ENCODE assay signal across 30 cellular contexts in the genomic region with DNA sequence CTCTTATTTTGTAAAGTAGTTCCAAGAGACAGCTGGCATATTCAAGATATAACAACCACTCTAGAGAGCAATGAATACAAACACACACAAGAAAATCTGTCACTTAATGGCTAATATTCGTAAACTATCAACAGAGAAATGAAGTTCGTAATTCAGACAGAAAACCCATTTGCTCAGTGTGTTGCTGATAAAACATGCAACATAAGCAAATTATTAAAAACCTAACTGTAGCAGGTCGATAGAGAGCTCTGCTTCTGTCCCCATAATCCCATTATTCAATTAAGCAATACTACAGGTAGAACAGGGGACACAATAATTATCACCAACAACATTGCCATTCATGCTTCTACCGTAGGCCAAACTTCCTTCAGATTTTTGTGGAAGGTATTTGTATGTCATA.
"Had no signal": no experiment of that assay in that cellular context is flagged by ENCODE, and none has a peak within 500 bp of the region (broad histone marks: within the 10 kb centered on the region; RNA-seq: fewer than 3 reads in every experiment).

No MANE protein-coding gene starts in this region.

- H3K27me3 ChIP-seq: ascending aorta, cardiac muscle cell had no signal

- DNase-seq: activated B cell treated with CpG ODN at 0.5 μM for 24 hours; activated CD4-positive, alpha-beta memory T cell treated with anti-CD3 and anti-CD28 coated beads, Interleukin-2, amount 10 ng/mL, durations not matched to agents 7 days and 5 days; activated CD4-positive, alpha-beta T cell treated with anti-CD3 and anti-CD28 coated beads for 1 hour; activated CD4-positive, alpha-beta T cell treated with anti-CD3 and anti-CD28 coated beads for 36 hours; activated CD4-positive, alpha-beta T cell treated with anti-CD3 and anti-CD28 coated beads for 48 hours; activated CD4-positive, alpha-beta T cell treated with anti-CD3 and anti-CD28 coated beads, Interleukin-2, amount 10 ng/mL, durations not matched to agents 7 days and 5 days; activated CD4-positive, alpha-beta T cell treated with anti-CD3 and anti-CD28 coated beads, Interleukin-2, amount 50 U/mL, for 48 hours; activated CD8-positive, alpha-beta memory T cell treated with anti-CD3 and anti-CD28 coated beads for 24 hours; activated CD8-positive, alpha-beta memory T cell treated with anti-CD3 and anti-CD28 coated beads, Interleukin-2, amount 10 ng/mL, durations not matched to agents 7 days and 5 days; activated CD8-positive, alpha-beta memory T cell treated with anti-CD3 and anti-CD28 coated beads, Interleukin-2, amount 50 U/mL, for 48 hours; activated CD8-positive, alpha-beta T cell treated with anti-CD3 and anti-CD28 coated beads, Interleukin-2, amount 10 ng/mL, durations not matched to agents 7 days and 5 days; activated effector memory CD4-positive, alpha-beta T cell treated with Interleukin-2 at 50 U/mL for 16 hours; activated gamma-delta T cell; activated naive CD4-positive, alpha-beta T cell treated with anti-CD3 and anti-CD28 coated beads, Interleukin-2, amount 10 ng/mL, durations not matched to agents 7 days and 5 days; activated naive CD4-positive, alpha-beta T cell treated with Interleukin-2 at 50 U/mL for 16 hours; activated naive CD8-positive, alpha-beta T cell treated with anti-CD3 and anti-CD28 coated beads, Interleukin-2, amount 10 ng/mL, durations not matched to agents 7 days and 5 days; activated naive CD8-positive, alpha-beta T cell treated with anti-CD3 and anti-CD28 coated beads, Interleukin-2, amount 50 U/mL, for 24 hours; activated T-cell treated with anti-CD3 and anti-CD28 coated beads, Interleukin-2, amount 50 U/mL, for 24 hours; activated T-cell treated with anti-CD3 and anti-CD28 coated beads, Interleukin-2, amount 50 U/mL, for 48 hours; amygdala; anterior cingulate cortex; caudate nucleus; cerebellar nuclear complex; T-helper 2 cell; T-helper 9 cell had no signal

- ATAC-seq: activated CD4-positive, alpha-beta T cell treated with anti-CD3 and anti-CD28 coated beads for 36 hours; activated CD8-positive, alpha-beta memory T cell treated with anti-CD3 and anti-CD28 coated beads, Interleukin-2, amount 10 ng/mL, durations not matched to agents 7 days and 5 days; activated CD8-positive, alpha-beta T cell treated with anti-CD3 and anti-CD28 coated beads, Interleukin-2, amount 10 ng/mL, durations not matched to agents 7 days and 5 days; activated naive CD8-positive, alpha-beta T cell treated with anti-CD3 and anti-CD28 coated beads, Interleukin-2, amount 50 U/mL, for 24 hours had no signal

- H3K4me3 ChIP-seq: ascending aorta, cardiac muscle cell had no signal

- H3K27ac ChIP-seq: ascending aorta, cardiac muscle cell, VCaP had no signal

- H3K4me1 ChIP-seq: ascending aorta had no signal

- H3K36me3 ChIP-seq: ascending aorta, cardiac muscle cell had no signal

- H3K9me3 ChIP-seq: ascending aorta had no signal

- FAIRE-seq: bronchial epithelial cell, TTC549 had no signal
